In genomic region chr17:3796822-3797170, GRCh38 we compare ENCODE assay signal across 11 cellular contexts. TPM values are rescaled to one million over a fixed set of nuclear protein-coding genes. Genes with fewer than 3 reads are reported as not detected.
DNase-seq lines count a peak whose midpoint lies in the region; ATAC-seq and TF ChIP-seq lines count a peak whose summit lies in the region.
"Had no signal": no experiment of that assay in that cellular context is flagged by ENCODE, and none has a peak within 500 bp of the region (broad histone marks: within the 10 kb centered on the region; RNA-seq: fewer than 3 reads in every experiment).

No MANE protein-coding gene starts in this region.

- no peaks in the 10 kb centered on the region for H3K27me3 ChIP-seq in hepatocyte
- H3K27me3 ChIP-seq in right cardiac atrium (ENCODE audit: control insufficient read depth, insufficient read depth): no peaks in the 10 kb centered on the region

- H3K4me3 Mint-ChIP-seq in naive thymus-derived CD8-positive, alpha-beta T cell: peak overlapping the region; percentile 9 to 75 (median 64)

- no peaks in the 10 kb centered on the region for H4K20me1 ChIP-seq in hepatocyte (ENCODE audit: insufficient read depth, poor library complexity, severe bottlenecking)

- H3K4me3 ChIP-seq in hepatocyte: no peak overlapping the region
- H3K4me3 ChIP-seq in right cardiac atrium (ENCODE audit: low read length): no peak overlapping the region

- CTCF ChIA-PET in RWPE1 (lab: Yijun Ruan, JAX): no interaction called here

- 90% methylated on average over 7 of the region's 9 CpGs for WGBS in hepatocyte (ENCODE audit: low lambda C conversion rate, missing lambda C conversion rate)
- WGBS in right cardiac atrium: 88% methylated on average over 9 of the region's 9 CpGs

- H3K4me1 Mint-ChIP-seq in naive thymus-derived CD8-positive, alpha-beta T cell: peaks cover 15 to 54% (median 32%) of the 10 kb centered on the region in 4 donors

- H3K27ac ChIP-seq in RWPE1 (no peak overlapping the region), hepatocyte (no peak overlapping the region), right cardiac atrium (ENCODE audit: low read length) (no peak overlapping the region)
- H3K27ac ChIP-seq: HL-60 had no signal

- H3K27me3 Mint-ChIP-seq in naive thymus-derived CD8-positive, alpha-beta T cell: no peaks in the 10 kb centered on the region

- H3K4me1 ChIP-seq in hepatocyte (ENCODE audit: insufficient read depth) (peaks cover 6% of the 10 kb centered on the region), right cardiac atrium (ENCODE audit: control insufficient read depth, insufficient read depth, low read length) (no peaks in the 10 kb centered on the region)

- no peaks in the 10 kb centered on the region for H3K9me2 ChIP-seq in hepatocyte (replicated peaks; ENCODE audit: insufficient read depth)

- H2AFZ ChIP-seq in hepatocyte: no peak overlapping the region

- H3K36me3 Mint-ChIP-seq in naive thymus-derived CD8-positive, alpha-beta T cell: no peaks in the 10 kb centered on the region

- H3K36me3 ChIP-seq in hepatocyte (replicated peaks; ENCODE audit: insufficient read depth, low read depth): no peaks in the 10 kb centered on the region

- TF ChIP-seq CTCF in RWPE1 (conservative IDR thresholded peaks at IDR 0.05; ENCODE audit: low read depth) (no peak), hepatocyte (IDR thresholded peaks at IDR 0.05; ENCODE audit: poor library complexity) (no peak)

- peak overlapping the region in 9 of 10 donors; percentile 3 to 95 (median 77) for H3K27ac Mint-ChIP-seq in naive thymus-derived CD8-positive, alpha-beta T cell

- DNase-seq in naive thymus-derived CD8-positive, alpha-beta T cell: peak in 1 of 10 donors; percentile 20
- no peak for DNase-seq in RWPE1 (ENCODE audit: low spot score)
- no peak for DNase-seq in hepatocyte (ENCODE audit: low spot score)
- DNase-seq in right cardiac atrium: no peak
- DNase-seq in stimulated activated CD4-positive, alpha-beta T cell treated with anti-CD3 and anti-CD28 coated beads, Interleukin-2, amount 100 ng/mL, for 48 hours: no peak
- DNase-seq: kidney glomerular epithelial cell, NCI-H187 had no signal

- ATAC-seq in GM18867 (IDR thresholded peaks at IDR 0.05; ENCODE audit: unreplicated experiment) (peak; percentile 43), GM21390 (IDR thresholded peaks at IDR 0.05; ENCODE audit: unreplicated experiment) (peak; percentile 10), HG03460 (IDR thresholded peaks at IDR 0.05; ENCODE audit: unreplicated experiment) (peak; percentile 25), right cardiac atrium (no peak)
- peak; percentile 10 to 16 for ATAC-seq in naive thymus-derived CD8-positive, alpha-beta T cell

- H3K9me3 Mint-ChIP-seq in naive thymus-derived CD8-positive, alpha-beta T cell: no peaks in the 10 kb centered on the region

- POLR2A ChIA-PET in naive thymus-derived CD8-positive, alpha-beta T cell (lab: Charles Lee): interaction anchor here (0.7 to 1.0 kb wide), 2 partner anchors 45 to 59 kb away, joined by 3 to 4 read pairs; no protein-coding TSS in a partner anchor
- POLR2A ChIA-PET in RWPE1 (lab: Yijun Ruan, JAX; ENCODE audit: low non-redundant PET): no interaction called here

- H3K9me3 ChIP-seq in hepatocyte (ENCODE audit: low read depth): no peaks in the 10 kb centered on the region
- no peaks in the 10 kb centered on the region for H3K9me3 ChIP-seq in right cardiac atrium (ENCODE audit: control insufficient read depth, low read length)

- intact Hi-C loops in right cardiac atrium (cut with DNase I): no loop called here

- H3K4me2 ChIP-seq in hepatocyte: no peak overlapping the region

- H3K79me2 ChIP-seq in hepatocyte: no peaks in the 10 kb centered on the region

RNA-seq across cellular contexts. Expression of gene ITGAE, which starts 4.2 kb away (rescaled TPM):
- 10 to 100 TPM; 24.5 to 26.8 TPM for total RNA-seq in naive thymus-derived CD8-positive, alpha-beta T cell
- polyA plus RNA-seq in naive thymus-derived CD8-positive, alpha-beta T cell: 10 to 100 TPM; 52.7 to 58.1 (median 55.6) TPM
- total RNA-seq in hepatocyte: 28.1 and 46.7 TPM in 2 replicates
- 53.0 and 77.0 TPM in 2 replicates for polyA plus RNA-seq in hepatocyte
- 10 to 100 TPM; 21.9 to 25.7 (median 23.1) TPM for total RNA-seq in right cardiac atrium
- 39.4 TPM for polyA plus RNA-seq in right cardiac atrium

RNA-seq across cellular contexts. Expression of gene NCBP3, which starts 49.2 kb away (rescaled TPM):
- total RNA-seq in naive thymus-derived CD8-positive, alpha-beta T cell: 10 to 100 TPM; 51.1 to 52.0 TPM
- polyA plus RNA-seq in naive thymus-derived CD8-positive, alpha-beta T cell: 10 to 100 TPM in 1 of 3 donors, 1 to 10 TPM in 2; 9.3 to 15.5 (median 9.3) TPM
- total RNA-seq in hepatocyte: 20.8 and 31.8 TPM in 2 replicates
- 20.6 and 28.9 TPM in 2 replicates for polyA plus RNA-seq in hepatocyte
- total RNA-seq in right cardiac atrium: 10 to 100 TPM; 24.7 to 33.5 (median 27.1) TPM
- polyA plus RNA-seq in right cardiac atrium: 13.9 TPM

Comparison
In these comparisons a context has a peak if more than half of its experiments do, and no peak if none do; other contexts are left out.
1. ATAC-seq: peak in GM18867 (single experiment), GM21390 (single experiment), HG03460 (single experiment) and naive thymus-derived CD8-positive, alpha-beta T cell (2 of 2); none in right cardiac atrium (0 of 2).